Comparison of ENCODE assay signal across 18 cellular contexts in genomic region chr12:233615-233968, GRCh38. TPM values are rescaled to one million over a fixed set of nuclear protein-coding genes. Genes with fewer than 3 reads are reported as not detected.
DNase-seq lines count a peak whose midpoint lies in the region; ATAC-seq, FAIRE-seq and TF ChIP-seq lines count a peak whose summit lies in the region.
"Had no signal": no experiment of that assay in that cellular context is flagged by ENCODE, and none has a peak within 500 bp of the region (broad histone marks: within the 10 kb centered on the region; RNA-seq: fewer than 3 reads in every experiment).

No MANE protein-coding gene starts in this region.

- peaks cover 50% of the 10 kb centered on the region for H3K4me1 Mint-ChIP-seq in brain

- peaks cover 34% of the 10 kb centered on the region for H3K9me3 ChIP-seq in BLaER1
- H3K9me3 ChIP-seq in Karpas-422 (ENCODE audit: low read length) = no peaks in the 10 kb centered on the region
- H3K9me3 ChIP-seq in parathyroid adenoma (ENCODE audit: control insufficient read depth, low read length) = no peaks in the 10 kb centered on the region

- H2AFZ ChIP-seq in Karpas-422 (ENCODE audit: low read length) (no peak overlapping the region), parathyroid adenoma (peak overlapping the region; percentile 81)

- no peak for TF ChIP-seq CTCF in brain (conservative IDR thresholded peaks at IDR 0.05)
- no peak for TF ChIP-seq CTCF in parathyroid adenoma (IDR thresholded peaks at IDR 0.05)
- no peak for TF ChIP-seq CTCF in GM13976 (IDR thresholded peaks at IDR 0.05; ENCODE audit: borderline replicate concordance, control extremely low read depth, extremely low read depth, insufficient read depth, missing control alignments)

- H3K79me2 ChIP-seq in Karpas-422 (ENCODE audit: low read length) (no peaks in the 10 kb centered on the region), parathyroid adenoma (no peaks in the 10 kb centered on the region)

- H3K36me3 Mint-ChIP-seq in brain = peaks cover 13% of the 10 kb centered on the region

- FAIRE-seq in frontal cortex (lab: Jason Lieb, UNC) = no peak

- no peaks in the 10 kb centered on the region for H3K9me2 ChIP-seq in Karpas-422 (replicated peaks; ENCODE audit: insufficient read depth, low read length)

- ATAC-seq in GM21723 (IDR thresholded peaks at IDR 0.05; ENCODE audit: unreplicated experiment) (no peak), GM21529 (IDR thresholded peaks at IDR 0.05; ENCODE audit: unreplicated experiment) (no peak)
- ATAC-seq: CD8-positive, alpha-beta T cell had no signal

- H3K4me2 ChIP-seq in BLaER1 = peak overlapping the region; percentile 76
- H3K4me2 ChIP-seq in Karpas-422 (ENCODE audit: low read depth, low read length, poor library complexity, severe bottlenecking) = no peak overlapping the region
- no peak overlapping the region for H3K4me2 ChIP-seq in parathyroid adenoma (ENCODE audit: low read length)

- H3K4me3 ChIP-seq in BLaER1 = no peak overlapping the region
- H3K4me3 ChIP-seq in Karpas-422 (ENCODE audit: low read length) = no peak overlapping the region
- no peak overlapping the region for H3K4me3 ChIP-seq in parathyroid adenoma (ENCODE audit: low read depth, low read length)
- H3K4me3 ChIP-seq: MG63, SJSA1 had no signal

- H3K27me3 Mint-ChIP-seq in brain = no peaks in the 10 kb centered on the region

- H3K9ac ChIP-seq in BLaER1 (no peak overlapping the region), Karpas-422 (ENCODE audit: low read length) (no peak overlapping the region), parathyroid adenoma (no peak overlapping the region)

- H3K27ac ChIP-seq in BLaER1 (no peak overlapping the region; the same call in 1 of the 2 replicates), Karpas-422 (ENCODE audit: low read length) (no peak overlapping the region), parathyroid adenoma (no peak overlapping the region)
- H3K27ac ChIP-seq: HL-60, SJSA1 had no signal

- H3K27ac Mint-ChIP-seq in brain = peak overlapping the region in 3 of 5 experiments; percentile 62 to 80 (median 75)
- H3K27ac Mint-ChIP-seq: CD8-positive, alpha-beta T cell had no signal

- H3K9me3 Mint-ChIP-seq in brain = peaks cover 20 to 23% (median 20%) of the 10 kb centered on the region in 5 experiments

- in situ Hi-C loops in GM13976 (cut with MboI; ENCODE audit: low sequenced_read_pairs, unreplicated experiment) = no loop called here

- peak; percentile 56 for DNase-seq in Karpas-422
- DNase-seq in frontal cortex (ENCODE audit: low spot score in 2 of 2) = no peak
- no peak for DNase-seq in GM13976 (ENCODE audit: low spot score)
- DNase-seq: ACHN; CD8-positive, alpha-beta T cell; GOT3; KG1; MG63; NCI-H1105; NCI-H1694 treated with DMSO at 0.1 percent for 48 hours; NCI-H510A treated with DMSO at 0.1 percent for 48 hours had no signal

- H3K4me1 ChIP-seq in BLaER1 (peaks cover 21% of the 10 kb centered on the region), Karpas-422 (ENCODE audit: low read length) (peaks cover 5% of the 10 kb centered on the region; the same call in 1 of the 2 replicates), parathyroid adenoma (peaks cover 13% of the 10 kb centered on the region)
- H3K4me1 ChIP-seq: SJSA1 had no signal

- no peak overlapping the region for H3K4me3 Mint-ChIP-seq in brain
- H3K4me3 Mint-ChIP-seq: CD8-positive, alpha-beta T cell had no signal

- H3K36me3 ChIP-seq in BLaER1 = no peaks in the 10 kb centered on the region
- no peaks in the 10 kb centered on the region for H3K36me3 ChIP-seq in Karpas-422 (ENCODE audit: insufficient read depth, low read length)
- no peaks in the 10 kb centered on the region for H3K36me3 ChIP-seq in parathyroid adenoma (ENCODE audit: control insufficient read depth, insufficient read depth, low read length)
- H3K36me3 ChIP-seq: MG63, SJSA1 had no signal

- no peaks in the 10 kb centered on the region for H3K27me3 ChIP-seq in BLaER1
- H3K27me3 ChIP-seq in Karpas-422 (ENCODE audit: low read length) = no peaks in the 10 kb centered on the region
- H3K27me3 ChIP-seq in parathyroid adenoma (ENCODE audit: control insufficient read depth, insufficient read depth, low read length) = no peaks in the 10 kb centered on the region

- H4K20me1 ChIP-seq in BLaER1 (no peaks in the 10 kb centered on the region), Karpas-422 (ENCODE audit: insufficient read depth, low read depth, low read length) (no peaks in the 10 kb centered on the region)

RNA-seq across cellular contexts. Expression of gene SLC6A12, which starts 19.6 kb away (rescaled TPM):
- total RNA-seq in Karpas-422 (2014; rRNA removed; shearing (Covaris generic); ENCODE audit: low replicate concordance) = 0.14 TPM in 1 of 2 replicates, not detected in the other
- polyA plus RNA-seq in brain (ENCODE audit: insufficient read depth, low read depth, low replicate concordance) = 16.6 TPM
- 6.9 TPM for total RNA-seq in frontal cortex
- total RNA-seq: CD8-positive, alpha-beta T cell; SJSA1 had no signal

RNA-seq across cellular contexts. Expression of gene SLC6A13, which starts 29.0 kb away (rescaled TPM):
- total RNA-seq in Karpas-422 (2014; rRNA removed; shearing (Covaris generic); ENCODE audit: low replicate concordance) = not detected in 2 replicates
- polyA plus RNA-seq in brain (ENCODE audit: insufficient read depth, low read depth, low replicate concordance) = 4.3 TPM
- total RNA-seq in frontal cortex = 12.2 TPM
- total RNA-seq: CD8-positive, alpha-beta T cell; SJSA1 had no signal

Comparison
In these comparisons a context has a peak if more than half of its experiments do, and no peak if none do; other contexts are left out.
1. RNA of gene SLC6A13, which starts 29.0 kb away (total RNA-seq): 12.2 TPM in frontal cortex (single experiment); not detected in Karpas-422; every median in the first group is over 10 times any median in the second.